In the genomic region with DNA sequence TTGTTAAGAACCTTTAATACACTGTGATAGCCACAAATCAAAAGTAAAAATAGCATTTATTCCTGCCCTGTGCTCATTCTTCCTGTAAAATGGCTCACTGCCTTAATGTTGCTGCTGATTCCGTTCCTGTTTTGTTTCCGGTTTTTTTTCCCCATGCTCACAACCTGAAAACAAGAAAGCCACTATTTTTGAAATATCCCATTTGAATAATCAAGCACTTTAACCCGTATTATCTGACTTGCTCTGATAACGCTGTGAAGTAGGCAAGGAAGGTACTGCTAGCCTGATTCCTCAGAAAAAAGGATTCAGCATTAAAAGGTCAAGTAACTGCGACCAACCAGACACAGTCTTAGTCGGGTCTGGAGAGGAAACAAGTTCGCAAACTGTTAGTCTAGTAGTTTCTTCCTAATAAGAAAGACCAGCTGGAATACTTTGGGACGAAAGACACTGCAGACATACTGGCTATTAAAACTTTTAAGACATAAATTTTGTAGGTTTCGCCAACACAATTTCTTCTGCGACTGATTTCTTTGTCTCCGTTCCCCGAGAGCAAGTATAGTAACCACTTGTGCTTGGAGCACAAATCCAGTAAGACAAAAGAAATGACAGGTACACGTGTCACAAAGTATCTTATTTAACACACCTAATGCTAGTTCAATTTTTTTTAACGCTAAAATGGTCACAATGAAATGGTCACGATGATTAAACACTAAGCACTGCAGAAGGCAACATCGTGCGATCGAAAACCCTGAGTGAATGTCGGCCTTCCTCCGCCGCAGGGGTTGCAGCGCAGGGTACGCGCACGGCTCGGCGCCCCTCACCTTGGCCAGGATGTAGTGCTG, we compare ENCODE assay signal across 8 cellular contexts.
DNase-seq lines count a peak whose midpoint lies in the region; ATAC-seq lines count a peak whose summit lies in the region.

No MANE protein-coding gene starts in this region.

- ATAC-seq in GM18868 (IDR thresholded peaks at IDR 0.05; ENCODE audit: unreplicated experiment): peak; percentile 1
- ATAC-seq in HG03439 (IDR thresholded peaks at IDR 0.05; ENCODE audit: unreplicated experiment): peak; percentile 1

- peak; percentile 43 to 61 for DNase-seq in AML-193 (lab: John Stamatoyannopoulos, UW)
- DNase-seq in OCI-M2 (lab: John Stamatoyannopoulos, UW; ENCODE audit: unreplicated experiment): peak; percentile 8
- DNase-seq in caudate nucleus (lab: John Stamatoyannopoulos, UW): peak in 2 of 61 donors; percentile 15 to 36
- peak; percentile 71 for DNase-seq in left kidney (ENCODE audit: low read depth, low spot score)
- no peak for DNase-seq in substantia nigra (lab: John Stamatoyannopoulos, UW)
- DNase-seq in DMS114 treated with DMSO at 0.1 percent for 48 hours (lab: John Stamatoyannopoulos, UW; ENCODE audit: unreplicated experiment): no peak

- H3K27ac ChIP-seq in caudate nucleus (ENCODE audit: low read depth, low read length): peak overlapping the region; percentile 91
- peak overlapping the region; percentile 94 for H3K27ac ChIP-seq in substantia nigra (ENCODE audit: low read depth, low read length, poor library complexity, severe bottlenecking)

Comparison
In these comparisons a context has a peak if more than half of its experiments do, and no peak if none do; other contexts are left out.
1. DNase-seq: peak in AML-193 (2 of 2), OCI-M2 (single experiment) and left kidney (single experiment); none in substantia nigra (0 of 49) and DMS114 treated with DMSO at 0.1 percent for 48 hours (single experiment).